Comparison of ENCODE assay signal across 9 cellular contexts in the genomic region with DNA sequence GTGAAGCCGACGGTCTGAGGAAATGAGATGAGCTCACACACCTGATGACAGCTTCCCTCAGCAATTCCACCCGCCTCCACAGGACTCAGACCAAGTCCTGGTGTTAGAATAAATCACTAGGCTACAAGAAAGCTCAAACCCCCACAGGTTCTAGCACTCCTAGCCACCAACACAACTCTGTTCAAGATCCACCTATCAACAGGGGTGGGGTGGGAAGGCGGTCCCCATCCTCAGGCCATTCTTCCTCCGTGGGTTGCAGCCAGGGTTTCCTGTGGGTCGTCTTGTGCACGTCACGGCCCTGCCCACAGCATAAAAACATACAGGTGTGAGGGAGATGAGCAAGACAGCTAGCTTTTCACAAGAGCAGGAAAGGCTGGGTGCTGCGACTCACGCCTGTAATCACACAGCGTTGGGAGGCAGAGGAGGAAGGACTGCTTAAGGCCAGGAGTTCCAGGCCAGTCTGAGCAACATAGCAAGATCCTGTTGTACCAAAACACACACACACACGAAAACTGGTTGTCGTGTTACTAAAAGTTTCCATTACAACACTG.
DNase-seq lines count a peak whose midpoint lies in the region; ATAC-seq, FAIRE-seq and TF ChIP-seq lines count a peak whose summit lies in the region.
"Had no signal": no experiment of that assay in that cellular context is flagged by ENCODE, and none has a peak within 500 bp of the region (broad histone marks: within the 10 kb centered on the region; RNA-seq: fewer than 3 reads in every experiment).

No MANE protein-coding gene starts in this region.

- POLR2A ChIA-PET in A549 (lab: Yijun Ruan, JAX) = interaction anchor here (0.5 kb wide), 1 partner anchor 60 kb away, joined by 3 read pairs; no protein-coding TSS in a partner anchor

- no peak for TF ChIP-seq EP300 in A549 (IDR thresholded peaks at IDR 0.05)

- CTCF ChIA-PET in A549 (lab: Yijun Ruan, JAX) = interaction anchor here (0.7 to 2.2 kb wide), 2 partner anchors 11 to 26 kb away, joined by 4 to 10 read pairs; no protein-coding TSS in a partner anchor

- H3K9me3 ChIP-seq in A549 (no peaks in the 10 kb centered on the region), T-helper 17 cell (ENCODE audit: control insufficient read depth, low read length, poor library complexity, severe bottlenecking) (no peaks in the 10 kb centered on the region), adipocyte (ENCODE audit: control insufficient read depth, low read length) (no peaks in the 10 kb centered on the region)

- H3K27me3 Mint-ChIP-seq in T-helper 17 cell (no peaks in the 10 kb centered on the region), nephron (ENCODE audit: low read depth) (no peaks in the 10 kb centered on the region)

- no peaks in the 10 kb centered on the region for H3K27me3 ChIP-seq in adipocyte (replicated peaks; ENCODE audit: control insufficient read depth, insufficient read depth, low read length)

- H3K9ac ChIP-seq in adipocyte (ENCODE audit: low read length) = peak overlapping the region; percentile 17
- H3K9ac ChIP-seq: KMS-11 had no signal

- H3K36me3 Mint-ChIP-seq in T-helper 17 cell (ENCODE audit: low read depth) (no peaks in the 10 kb centered on the region), nephron (ENCODE audit: low read depth) (no peaks in the 10 kb centered on the region)

- no peak for TF ChIP-seq POLR2A in A549 (IDR thresholded peaks at IDR 0.05; ENCODE audit: low read length)

- peak overlapping the region; percentile 84 for H3K4me3 Mint-ChIP-seq in T-helper 17 cell
- no peak overlapping the region for H3K4me3 Mint-ChIP-seq in nephron

- H3K27ac ChIP-seq in A549 = no peak overlapping the region
- H3K27ac ChIP-seq: KMS-11 had no signal

- FAIRE-seq in A549 (lab: Jason Lieb, UNC) = no peak

- ATAC-seq in A549 (peak; percentile 7 to 12; a peak in 3 of 6 replicates), T-helper 17 cell (peak; percentile 85), GM21526 (IDR thresholded peaks at IDR 0.05; ENCODE audit: low FRiP score, unreplicated experiment) (no peak)

- DNase-seq in A549 (ENCODE audit: low read depth in 1 of 2, low spot score in 1 of 2) (no peak), T-helper 17 cell (peak; percentile 31 to 64 (median 53)), adipocyte (ENCODE audit: low read depth) (no peak), HT-29 (ENCODE audit: low spot score) (no peak), globus pallidus (ENCODE audit: low spot score) (no peak), NCI-H446 (lab: John Stamatoyannopoulos, UW) (no peak)

- no peak for TF ChIP-seq RAD21 in A549 (conservative IDR thresholded peaks at IDR 0.05 in 1 of 2, IDR thresholded peaks at IDR 0.05 in 1 of 2)

- H3K4me1 ChIP-seq in A549 = peaks cover 64% of the 10 kb centered on the region
- H3K4me1 ChIP-seq in adipocyte (ENCODE audit: control insufficient read depth, insufficient read depth, low read length) = peaks cover 60% of the 10 kb centered on the region

- TF ChIP-seq CTCF in A549 (IDR thresholded peaks at IDR 0.05) = no peak
- no peak for TF ChIP-seq CTCF in nephron (IDR thresholded peaks at IDR 0.05; ENCODE audit: unreplicated experiment in 3 of 3)

- WGBS in A549 (ENCODE audit: missing lambda C conversion rate) = 73% methylated on average over 13 of the region's 13 CpGs

- no peak overlapping the region for H3K4me3 ChIP-seq in A549
- no peak overlapping the region for H3K4me3 ChIP-seq in adipocyte (ENCODE audit: low read length)

- H3K9me3 Mint-ChIP-seq in nephron = no peaks in the 10 kb centered on the region

- H3K27ac Mint-ChIP-seq in T-helper 17 cell (peak overlapping the region; percentile 96), nephron (peak overlapping the region; percentile 68 to 88 (median 87))

- no peak overlapping the region for H3K4me2 ChIP-seq in A549
- H3K4me2 ChIP-seq: KMS-11 had no signal

- no peaks in the 10 kb centered on the region for H3K36me3 ChIP-seq in adipocyte (ENCODE audit: control insufficient read depth, insufficient read depth, low read length, severe bottlenecking)

- peaks cover 69% of the 10 kb centered on the region for H3K4me1 Mint-ChIP-seq in T-helper 17 cell
- H3K4me1 Mint-ChIP-seq in nephron = peaks cover 76% of the 10 kb centered on the region

TF ChIP-seq in A549, 52 proteins besides CTCF, POLR2A, EP300 and RAD21:
- TF ChIP-seq CHD2 (IDR thresholded peaks at IDR 0.05; ENCODE audit: low read length, partially characterized antibody) (no peak), MAZ (IDR thresholded peaks at IDR 0.05; ENCODE audit: borderline replicate concordance, low read depth, low read length) (no peak), GATA3 (IDR thresholded peaks at IDR 0.05; ENCODE audit: borderline replicate concordance) (no peak), RCOR1 (IDR thresholded peaks at IDR 0.05; ENCODE audit: low read depth, low read length) (no peak), NR3C1 (IDR thresholded peaks at IDR 0.05) (no peak), FOSL2 (IDR thresholded peaks at IDR 0.05) (no peak), FOSL2 (CRISPR knock-in tag; IDR thresholded peaks at IDR 0.05) (no peak), RNF2 (IDR thresholded peaks at IDR 0.05; ENCODE audit: borderline replicate concordance, low read depth) (no peak), CBX2 (IDR thresholded peaks at IDR 0.05; ENCODE audit: borderline replicate concordance, low read depth) (no peak)

Comparison
In these comparisons a context has a peak if more than half of its experiments do, and no peak if none do; other contexts are left out.
1. DNase-seq: peak in T-helper 17 cell (3 of 3); none in A549 (0 of 2), adipocyte (single experiment), HT-29 (single experiment), globus pallidus (single experiment) and NCI-H446 (0 of 2).